Comparison of ENCODE assay signal across 8 cellular contexts in the genomic region with DNA sequence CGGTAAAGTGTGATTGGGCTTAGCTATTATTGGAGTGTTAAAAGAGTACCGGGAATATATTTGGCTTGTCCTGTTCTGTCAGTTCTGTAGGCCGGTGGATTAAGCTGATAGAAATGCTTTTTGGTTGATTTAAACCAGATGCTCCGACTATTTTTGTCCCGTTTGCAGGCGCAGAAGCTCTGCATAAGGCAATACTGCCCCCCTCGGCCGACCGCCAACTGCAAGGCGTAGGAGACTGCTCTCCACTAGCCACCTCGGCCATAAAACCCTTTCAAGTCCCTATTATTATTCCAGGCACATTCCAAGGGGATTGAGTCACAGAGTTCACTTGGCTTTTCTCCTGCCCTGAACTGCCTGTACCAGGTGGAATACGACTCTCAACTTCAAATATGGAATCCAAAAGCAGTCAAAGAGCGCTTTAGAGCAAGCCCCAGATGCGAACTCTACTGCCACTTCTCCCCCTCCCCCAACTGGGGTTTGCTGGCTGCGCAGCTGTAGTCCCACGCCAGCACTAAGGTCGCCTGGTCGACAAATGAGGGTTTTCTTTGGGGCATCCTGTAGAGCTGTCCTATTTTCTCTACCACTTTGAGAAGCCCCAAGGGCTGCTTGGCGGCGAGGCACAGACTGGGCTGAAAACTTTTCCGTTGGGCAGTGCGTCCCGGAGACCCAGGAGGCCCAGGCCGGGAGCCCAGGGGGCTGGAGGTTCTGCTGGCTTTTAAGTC.
A peak's percentile ranks its signal among the peaks of the same experiment; 100 is the strongest.
DNase-seq lines count a peak whose midpoint lies in the region; ATAC-seq lines count a peak whose summit lies in the region.

No MANE protein-coding gene starts in this region.

- ATAC-seq in CD4-positive, CD25-positive, alpha-beta regulatory T cell (ENCODE audit: low read depth in 2 of 2), result peak; percentile 77
- ATAC-seq in GM19397 (IDR thresholded peaks at IDR 0.05; ENCODE audit: unreplicated experiment) (peak; percentile 53), HG03565 (IDR thresholded peaks at IDR 0.05; ENCODE audit: unreplicated experiment) (peak; percentile 34)
- ATAC-seq in activated CD8-positive, alpha-beta T cell treated with anti-CD3 and anti-CD28 coated beads, Interleukin-2, amount 10 ng/mL, durations not matched to agents 7 days and 5 days, result peak; percentile 66

- DNase-seq in CD4-positive, CD25-positive, alpha-beta regulatory T cell, result peak; percentile 59 to 88 (median 76)
- DNase-seq in NCI-H748 (lab: John Stamatoyannopoulos, UW; ENCODE audit: unreplicated experiment) (peak; percentile 87), medulla oblongata (ENCODE audit: extremely low spot score) (peak; percentile 97)
- DNase-seq in activated CD8-positive, alpha-beta T cell treated with anti-CD3 and anti-CD28 coated beads, Interleukin-2, amount 10 ng/mL, durations not matched to agents 7 days and 5 days, result peak; percentile 88
- peak; percentile 39 to 57 (median 56) for DNase-seq in effector memory CD4-positive, alpha-beta T cell
- DNase-seq in stimulated activated CD4-positive, alpha-beta T cell treated with anti-CD3 and anti-CD28 coated beads, TNF-alpha, amount 100 ng/mL, for 48 hours (ENCODE audit: low read depth in 3 of 3), result peak; percentile 62 to 80 (median 65)

- POLR2A ChIA-PET in activated CD8-positive, alpha-beta T cell treated with anti-CD3 and anti-CD28 coated beads, Interleukin-2, amount 10 ng/mL, durations not matched to agents 7 days and 5 days (lab: Charles Lee), result interaction anchor here (0.6 to 3.7 kb wide), 6 partner anchors 34 to 468 kb away, joined by 3 to 31 read pairs (median 3); no protein-coding TSS in a partner anchor

- H3K4me1 ChIP-seq in CD4-positive, CD25-positive, alpha-beta regulatory T cell (ENCODE audit: control insufficient read depth, insufficient read depth, low read length, poor library complexity, severe bottlenecking), result peaks cover 25% of the 10 kb centered on the region
- peaks cover 19% of the 10 kb centered on the region for H3K4me1 ChIP-seq in effector memory CD4-positive, alpha-beta T cell (ENCODE audit: control insufficient read depth, insufficient read depth, low read length, poor library complexity, severe bottlenecking)

- H3K27me3 Mint-ChIP-seq in CD4-positive, CD25-positive, alpha-beta regulatory T cell, result no peaks in the 10 kb centered on the region
- peaks cover 9% of the 10 kb centered on the region for H3K27me3 Mint-ChIP-seq in activated CD8-positive, alpha-beta T cell treated with anti-CD3 and anti-CD28 coated beads, Interleukin-2, amount 10 ng/mL, durations not matched to agents 7 days and 5 days (ENCODE audit: low read depth)

- peaks cover 10 to 31% (median 22%) of the 10 kb centered on the region in 4 donors for H3K4me1 Mint-ChIP-seq in CD4-positive, CD25-positive, alpha-beta regulatory T cell
- peaks cover 46% of the 10 kb centered on the region for H3K4me1 Mint-ChIP-seq in activated CD8-positive, alpha-beta T cell treated with anti-CD3 and anti-CD28 coated beads, Interleukin-2, amount 10 ng/mL, durations not matched to agents 7 days and 5 days (ENCODE audit: low read depth)

- H3K36me3 ChIP-seq in CD4-positive, CD25-positive, alpha-beta regulatory T cell (ENCODE audit: control insufficient read depth, insufficient read depth, low read length), result no peaks in the 10 kb centered on the region
- H3K36me3 ChIP-seq in effector memory CD4-positive, alpha-beta T cell (ENCODE audit: control insufficient read depth, insufficient read depth, low read length), result no peaks in the 10 kb centered on the region

- CTCF ChIA-PET in activated CD8-positive, alpha-beta T cell treated with anti-CD3 and anti-CD28 coated beads, Interleukin-2, amount 10 ng/mL, durations not matched to agents 7 days and 5 days (lab: Charles Lee), result interaction anchor here (0.6 to 7.7 kb wide), 49 partner anchors 10 to 812 kb away, joined by 3 to 116 read pairs (median 4); a partner anchor contains a TSS

- H3K36me3 Mint-ChIP-seq in CD4-positive, CD25-positive, alpha-beta regulatory T cell, result no peaks in the 10 kb centered on the region
- H3K36me3 Mint-ChIP-seq in activated CD8-positive, alpha-beta T cell treated with anti-CD3 and anti-CD28 coated beads, Interleukin-2, amount 10 ng/mL, durations not matched to agents 7 days and 5 days (ENCODE audit: low read depth), result no peaks in the 10 kb centered on the region

- peak overlapping the region; percentile 31 to 96 (median 91) for H3K27ac Mint-ChIP-seq in CD4-positive, CD25-positive, alpha-beta regulatory T cell
- peak overlapping the region; percentile 89 for H3K27ac Mint-ChIP-seq in activated CD8-positive, alpha-beta T cell treated with anti-CD3 and anti-CD28 coated beads, Interleukin-2, amount 10 ng/mL, durations not matched to agents 7 days and 5 days

- H3K27me3 ChIP-seq in CD4-positive, CD25-positive, alpha-beta regulatory T cell (ENCODE audit: control insufficient read depth, insufficient read depth, low read length), result no peaks in the 10 kb centered on the region
- H3K27me3 ChIP-seq in effector memory CD4-positive, alpha-beta T cell (replicated peaks; ENCODE audit: control insufficient read depth, insufficient read depth, low read length, poor library complexity, severe bottlenecking), result no peaks in the 10 kb centered on the region

- no peaks in the 10 kb centered on the region for H3K9me3 Mint-ChIP-seq in CD4-positive, CD25-positive, alpha-beta regulatory T cell
- no peaks in the 10 kb centered on the region for H3K9me3 Mint-ChIP-seq in activated CD8-positive, alpha-beta T cell treated with anti-CD3 and anti-CD28 coated beads, Interleukin-2, amount 10 ng/mL, durations not matched to agents 7 days and 5 days (ENCODE audit: insufficient read depth)

- H3K4me3 Mint-ChIP-seq in CD4-positive, CD25-positive, alpha-beta regulatory T cell, result peak overlapping the region; percentile 89 to 97 (median 94)
- H3K4me3 Mint-ChIP-seq in activated CD8-positive, alpha-beta T cell treated with anti-CD3 and anti-CD28 coated beads, Interleukin-2, amount 10 ng/mL, durations not matched to agents 7 days and 5 days, result peak overlapping the region; percentile 86

- peak overlapping the region; percentile 59 for H3K27ac ChIP-seq in CD4-positive, CD25-positive, alpha-beta regulatory T cell (ENCODE audit: insufficient read depth, low read length, poor library complexity, severe bottlenecking)
- H3K27ac ChIP-seq in effector memory CD4-positive, alpha-beta T cell (ENCODE audit: insufficient read depth, low read length, poor library complexity, severe bottlenecking), result peak overlapping the region; percentile 59

- peak overlapping the region; percentile 93 for H3K4me3 ChIP-seq in CD4-positive, CD25-positive, alpha-beta regulatory T cell (ENCODE audit: low read depth, low read length)
- peak overlapping the region; percentile 80 for H3K4me3 ChIP-seq in effector memory CD4-positive, alpha-beta T cell (ENCODE audit: insufficient read depth, low read depth, low read length, poor library complexity, severe bottlenecking)

- no peaks in the 10 kb centered on the region for H3K9me3 ChIP-seq in CD4-positive, CD25-positive, alpha-beta regulatory T cell (ENCODE audit: control insufficient read depth in 2 of 2, low read length in 2 of 2)
- no peaks in the 10 kb centered on the region for H3K9me3 ChIP-seq in effector memory CD4-positive, alpha-beta T cell (ENCODE audit: control insufficient read depth, low read length)

Comparison
In these comparisons a context has a peak if more than half of its experiments do, and no peak if none do; other contexts are left out.
1. Peak in every context shown above with its lines: DNase-seq, ATAC-seq, H3K4me3 ChIP-seq and H3K27ac ChIP-seq.